ENCODE assay signal across 1 cellular context in genomic region chr12:86414201-86414600, GRCh38.
A peak's percentile ranks its signal among the peaks of the same experiment; 100 is the strongest.
TF ChIP-seq lines count a peak whose summit lies in the region.

No MANE protein-coding gene starts in this region.

TF ChIP-seq in K562, 482 proteins besides CTCF, POLR2A, EP300 and RAD21 (continued from another document):
- TF ChIP-seq, protein P1, sequence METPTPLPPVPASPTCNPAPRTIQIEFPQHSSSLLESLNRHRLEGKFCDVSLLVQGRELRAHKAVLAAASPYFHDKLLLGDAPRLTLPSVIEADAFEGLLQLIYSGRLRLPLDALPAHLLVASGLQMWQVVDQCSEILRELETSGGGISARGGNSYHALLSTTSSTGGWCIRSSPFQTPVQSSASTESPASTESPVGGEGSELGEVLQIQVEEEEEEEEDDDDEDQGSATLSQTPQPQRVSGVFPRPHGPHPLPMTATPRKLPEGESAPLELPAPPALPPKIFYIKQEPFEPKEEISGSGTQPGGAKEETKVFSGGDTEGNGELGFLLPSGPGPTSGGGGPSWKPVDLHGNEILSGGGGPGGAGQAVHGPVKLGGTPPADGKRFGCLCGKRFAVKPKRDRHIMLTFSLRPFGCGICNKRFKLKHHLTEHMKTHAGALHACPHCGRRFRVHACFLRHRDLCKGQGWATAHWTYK (CRISPR knock-in tag; IDR thresholded peaks at IDR 0.05), result no peak
- TF ChIP-seq ARID2 (IDR thresholded peaks at IDR 0.05) (no peak), ZNF316 (IDR thresholded peaks at IDR 0.05) (peak; percentile 56)
